In genomic region chr16:19114359-19115147, GRCh38 we compare ENCODE assay signal across 8 cellular contexts. TPM values are rescaled to one million over a fixed set of nuclear protein-coding genes. Genes with fewer than 3 reads are reported as not detected.
DNase-seq lines count a peak whose midpoint lies in the region; ATAC-seq, FAIRE-seq and TF ChIP-seq lines count a peak whose summit lies in the region.

No MANE protein-coding gene starts in this region.

- peaks cover 10% of the 10 kb centered on the region for H3K36me3 ChIP-seq in adipocyte (ENCODE audit: control insufficient read depth, insufficient read depth, low read length, severe bottlenecking)

- peak; percentile 74 for DNase-seq in ELF-1 (ENCODE audit: low read depth, low spot score)
- peak; percentile 71 for DNase-seq in adipocyte (ENCODE audit: low read depth)
- peak; percentile 77 for DNase-seq in left cardiac atrium
- DNase-seq in retina, result peak; percentile 84
- no peak for DNase-seq in H54 (ENCODE audit: insufficient read length, low spot score)

- no peak for TF ChIP-seq POLR2A in H54 (IDR thresholded peaks at IDR 0.05; ENCODE audit: low read depth, low read length)

- no peaks in the 10 kb centered on the region for H3K9me3 ChIP-seq in adipocyte (ENCODE audit: control insufficient read depth, low read length)

- H3K4me3 ChIP-seq in adipocyte (ENCODE audit: low read length), result peak overlapping the region; percentile 90

- FAIRE-seq in H54 (lab: Jason Lieb, UNC), result no peak

- H3K27me3 ChIP-seq in adipocyte (replicated peaks; ENCODE audit: control insufficient read depth, insufficient read depth, low read length), result no peaks in the 10 kb centered on the region

- ATAC-seq in HG02798 (IDR thresholded peaks at IDR 0.05; ENCODE audit: poor library complexity, unreplicated experiment) (peak; percentile 33), left cardiac atrium (peak; percentile 32 to 34), HG03135 (IDR thresholded peaks at IDR 0.05; ENCODE audit: unreplicated experiment) (no peak), GM21526 (IDR thresholded peaks at IDR 0.05; ENCODE audit: low FRiP score, unreplicated experiment) (no peak)

- intact Hi-C loops in left cardiac atrium (cut with DNase I), result no loop called here

- peaks cover 45% of the 10 kb centered on the region for H3K4me1 ChIP-seq in adipocyte (ENCODE audit: control insufficient read depth, insufficient read depth, low read length)

- peak overlapping the region; percentile 94 for H3K9ac ChIP-seq in adipocyte (ENCODE audit: low read length)

RNA-seq across cellular contexts. Expression of gene ITPRIPL2, which starts 0.8 kb away (rescaled TPM):
- 10 to 100 TPM; 23.3 to 40.7 TPM for total RNA-seq in left cardiac atrium

RNA-seq across cellular contexts. Expression of gene COQ7, which starts 47.1 kb away (rescaled TPM):
- 10 to 100 TPM; 30.6 to 31.5 TPM for total RNA-seq in left cardiac atrium

RNA-seq across cellular contexts. Expression of gene SYT17, which starts 53.5 kb away (rescaled TPM):
- total RNA-seq in left cardiac atrium, result 1 to 10 TPM in 1 of 2 donors, under 1 TPM in 1; 0.52 to 1.4 TPM

Comparison
In these comparisons a context has a peak if more than half of its experiments do, and no peak if none do; other contexts are left out.
1. ATAC-seq: peak in HG02798 (single experiment) and left cardiac atrium (2 of 2); none in HG03135 (single experiment) and GM21526 (single experiment).